8 cellular contexts compared by ENCODE assay signal in the genomic region with DNA sequence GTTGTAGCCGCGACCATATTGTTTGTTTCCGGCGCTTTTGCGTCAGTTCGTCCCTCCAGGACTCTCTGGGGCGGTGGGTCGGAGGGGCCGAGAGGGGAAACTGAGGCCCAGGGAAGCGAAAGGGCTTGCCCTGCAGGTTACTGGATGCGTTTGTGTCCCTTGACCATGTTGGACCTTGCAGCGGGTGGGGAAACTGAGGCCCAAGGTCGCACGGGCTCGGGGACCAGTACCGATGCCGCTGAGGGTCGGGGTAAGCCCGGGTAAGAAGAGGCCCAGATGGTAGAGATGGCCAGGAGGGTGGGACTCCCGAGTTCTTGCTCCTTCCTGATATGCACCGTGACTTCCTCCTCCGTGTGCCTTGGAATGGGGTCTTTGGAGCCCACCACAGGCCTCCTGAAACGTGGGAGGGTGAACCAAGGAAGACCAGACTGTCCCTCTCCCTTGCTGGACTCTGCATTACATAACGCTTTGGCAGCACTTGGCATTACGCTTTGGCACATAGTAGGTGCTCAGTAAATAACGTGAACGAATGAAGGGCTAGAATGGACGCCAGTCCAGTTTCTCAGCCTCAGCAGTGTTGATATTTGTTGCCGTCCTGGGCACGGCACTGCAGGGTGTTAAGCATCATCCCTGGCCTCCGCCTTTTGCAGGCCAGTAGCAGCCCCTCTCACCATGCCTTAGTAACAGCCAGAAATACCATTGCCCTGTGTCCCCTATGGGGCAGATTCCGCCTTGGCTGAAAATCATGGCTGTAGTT. TPM values are rescaled to one million over a fixed set of nuclear protein-coding genes. Genes with fewer than 3 reads are reported as not detected.
DNase-seq lines count a peak whose midpoint lies in the region; ATAC-seq and TF ChIP-seq lines count a peak whose summit lies in the region.

No MANE protein-coding gene starts in this region.

- H3K79me2 ChIP-seq in GM23248 (ENCODE audit: insufficient read depth) (peaks cover 77% of the 10 kb centered on the region), fibroblast of lung (ENCODE audit: control insufficient read depth, insufficient read depth, low read length) (peaks cover 62% of the 10 kb centered on the region)

- H3K36me3 ChIP-seq in GM23248 (ENCODE audit: low read depth) (no peaks in the 10 kb centered on the region; the same call in 1 of the 2 replicates), fibroblast of lung (ENCODE audit: control insufficient read depth, insufficient read depth, low read length) (no peaks in the 10 kb centered on the region), sigmoid colon (no peaks in the 10 kb centered on the region)

- peaks cover 12% of the 10 kb centered on the region for H3F3A ChIP-seq in GM23248 (ENCODE audit: insufficient read depth)

- H3K4me3 ChIP-seq in GM23248 (peak overlapping the region; percentile 80), fibroblast of lung (replicated peaks in 1 of 4; ENCODE audit: control extremely low read depth in 1 of 4, insufficient read depth in 1 of 4, low read depth in 3 of 4, low read length in 4 of 4) (peak overlapping the region; percentile 58 to 96 (median 86)), sigmoid colon (peak overlapping the region; percentile 47 to 81 (median 74))

- in situ Hi-C loops in GM23248 (cut with MboI): no loop called here

- H3K4me1 ChIP-seq in GM23248 (ENCODE audit: insufficient read depth): peaks cover 30% of the 10 kb centered on the region
- H3K4me1 ChIP-seq in fibroblast of lung (ENCODE audit: control insufficient read depth, extremely low read depth, insufficient read depth, low read length): peaks cover 5% of the 10 kb centered on the region
- H3K4me1 ChIP-seq in sigmoid colon: peaks cover 0 to 40% (median 38%) of the 10 kb centered on the region in 4 donors

- 9% methylated on average over 29 to 32 of the region's 32 CpGs for WGBS in GM23248 (ENCODE audit: low coverage in 1 of 2, low lambda C conversion rate in 2 of 2, missing lambda C conversion rate in 2 of 2), 2 experiments
- 5 to 10% methylated on average over 32 of the region's 32 CpGs for WGBS in sigmoid colon, 2 donors

- intact Hi-C loops in sigmoid colon (cut with DNase I): loop anchor here (2.0 to 5.0 kb wide), 3 partner anchors 76 to 234 kb away; partner anchors contain the start of genes TNFAIP8L1 and YJU2

- no peak for TF ChIP-seq EP300 in sigmoid colon (IDR thresholded peaks at IDR 0.05)

- H3K9me2 ChIP-seq in GM23248 (ENCODE audit: insufficient read depth): no peaks in the 10 kb centered on the region

- ATAC-seq in GM21423 (IDR thresholded peaks at IDR 0.05; ENCODE audit: unreplicated experiment): no peak

- H4K20me1 ChIP-seq in GM23248 (ENCODE audit: insufficient read depth) (no peaks in the 10 kb centered on the region), fibroblast of lung (ENCODE audit: control insufficient read depth, extremely low read depth, insufficient read depth, low read length) (no peaks in the 10 kb centered on the region)

- peak overlapping the region; percentile 78 for H2AFZ ChIP-seq in GM23248
- H2AFZ ChIP-seq in fibroblast of lung (ENCODE audit: low read length): peak overlapping the region; percentile 69

- no peak for TF ChIP-seq POLR2A in sigmoid colon (IDR thresholded peaks at IDR 0.05)

- peak overlapping the region; percentile 91 for H3K9ac ChIP-seq in GM23248
- peak overlapping the region; percentile 79 for H3K9ac ChIP-seq in fibroblast of lung (ENCODE audit: insufficient read depth, low read length)

- peak; percentile 37 for DNase-seq in GM23248
- DNase-seq in RKO (ENCODE audit: low spot score): peak; percentile 54
- no peak for DNase-seq in fibroblast of lung (ENCODE audit: low read depth in 2 of 2)
- no peak for DNase-seq in sigmoid colon
- no peak for DNase-seq in SKM-1 (lab: John Stamatoyannopoulos, UW; ENCODE audit: unreplicated experiment)
- no peak for DNase-seq in globus pallidus (ENCODE audit: low spot score)
- DNase-seq in GF-D8 (lab: John Stamatoyannopoulos, UW): no peak

- H3K27ac ChIP-seq in GM23248 (peak overlapping the region; percentile 5; the same call in 1 of the 2 replicates), fibroblast of lung (ENCODE audit: insufficient read depth, low read length) (peak overlapping the region; percentile 86), sigmoid colon (peak overlapping the region; percentile 91 to 94 (median 92))

- H3K9me3 ChIP-seq in GM23248 (ENCODE audit: low read depth): no peaks in the 10 kb centered on the region
- H3K9me3 ChIP-seq in fibroblast of lung (ENCODE audit: control insufficient read depth, insufficient read depth, low read depth, low read length): no peaks in the 10 kb centered on the region
- H3K9me3 ChIP-seq in sigmoid colon: no peaks in the 10 kb centered on the region

- H3K27me3 ChIP-seq in GM23248 (replicated peaks; ENCODE audit: insufficient read depth) (no peaks in the 10 kb centered on the region), fibroblast of lung (ENCODE audit: control insufficient read depth, insufficient read depth, low read length) (no peaks in the 10 kb centered on the region), sigmoid colon (no peaks in the 10 kb centered on the region)

- no peak for TF ChIP-seq CTCF in fibroblast of lung (conservative IDR thresholded peaks at IDR 0.05 in 1 of 2, IDR thresholded peaks at IDR 0.05 in 1 of 2; ENCODE audit: low read depth in 1 of 2, low read length in 2 of 2)
- no peak for TF ChIP-seq CTCF in sigmoid colon (IDR thresholded peaks at IDR 0.05)

- H3K4me2 ChIP-seq in GM23248 (ENCODE audit: unreplicated experiment) (peak overlapping the region; percentile 90), fibroblast of lung (ENCODE audit: extremely low read depth, insufficient read depth, low read length) (peak overlapping the region; percentile 99)

RNA-seq across cellular contexts. Expression of gene CHAF1A, which starts 0.7 kb away (rescaled TPM):
- 9.1 and 11.6 TPM in 2 replicates for total RNA-seq in GM23248 (2014; rRNA removed; shearing (Covaris generic))
- polyA plus RNA-seq in GM23248 (2016; fragmentation: Nextera tagmentation; extraction: Ambion mirVana) (11.9 and 12.6 TPM in 2 replicates), fibroblast of lung (5.9 and 15.4 TPM in 2 replicates), sigmoid colon (10 to 100 TPM in 2 of 3 donors, 1 to 10 TPM in 1; 5.4 to 19.1 (median 10.6) TPM)
- total RNA-seq in fibroblast of lung (3.9 and 5.9 TPM in 2 replicates), sigmoid colon (1 to 10 TPM; 3.6 to 5.5 (median 4.1) TPM)
- 7.6 and 23.4 TPM in 2 replicates for polyA plus RNA-seq in fibroblast of lung (2012)
- 15.6 and 24.9 TPM in 2 replicates for polyA minus RNA-seq in fibroblast of lung (ENCODE audit: low replicate concordance)

RNA-seq across cellular contexts. Expression of gene SH3GL1, which starts 2.8 kb away (rescaled TPM):
- total RNA-seq in GM23248 (2014; rRNA removed; shearing (Covaris generic)): 114 and 141 TPM in 2 replicates
- polyA plus RNA-seq in GM23248 (2016; fragmentation: Nextera tagmentation; extraction: Ambion mirVana) (151 and 159 TPM in 2 replicates), fibroblast of lung (44.9 and 58.7 TPM in 2 replicates), sigmoid colon (10 to 100 TPM; 37.9 to 47.4 (median 45.0) TPM)
- total RNA-seq in fibroblast of lung (20.3 and 23.9 TPM in 2 replicates), sigmoid colon (10 to 100 TPM; 28.5 to 33.9 (median 32.2) TPM)
- polyA plus RNA-seq in fibroblast of lung (2012): 92.8 and 124 TPM in 2 replicates
- polyA minus RNA-seq in fibroblast of lung (ENCODE audit: low replicate concordance): 77.1 and 80.1 TPM in 2 replicates

RNA-seq across cellular contexts. Expression of gene UBXN6, which starts 54.4 kb away (rescaled TPM):
- 113 and 118 TPM in 2 replicates for total RNA-seq in GM23248 (2014; rRNA removed; shearing (Covaris generic))
- 45.8 and 48.8 TPM in 2 replicates for polyA plus RNA-seq in GM23248 (2016; fragmentation: Nextera tagmentation; extraction: Ambion mirVana)
- total RNA-seq in fibroblast of lung: 98.9 and 114 TPM in 2 replicates
- 49.1 and 53.3 TPM in 2 replicates for polyA plus RNA-seq in fibroblast of lung
- 94.5 and 117 TPM in 2 replicates for polyA plus RNA-seq in fibroblast of lung (2012)
- 61.1 and 64.1 TPM in 2 replicates for polyA minus RNA-seq in fibroblast of lung (ENCODE audit: low replicate concordance)
- total RNA-seq in sigmoid colon: 100 to 1,000 TPM in 1 of 4 donors, 10 to 100 TPM in 3; 47.1 to 103 (median 62.7) TPM
- polyA plus RNA-seq in sigmoid colon: 100 to 1,000 TPM in 2 of 3 donors, 10 to 100 TPM in 1; 96.3 to 160 (median 114) TPM

RNA-seq across cellular contexts. Expression of gene MPND, which starts 59.8 kb away (rescaled TPM):
- 3.0 and 6.2 TPM in 2 replicates for total RNA-seq in GM23248 (2014; rRNA removed; shearing (Covaris generic))
- 5.0 and 8.4 TPM in 2 replicates for polyA plus RNA-seq in GM23248 (2016; fragmentation: Nextera tagmentation; extraction: Ambion mirVana)
- 6.4 and 7.1 TPM in 2 replicates for total RNA-seq in fibroblast of lung
- polyA plus RNA-seq in fibroblast of lung: 2.7 and 3.8 TPM in 2 replicates
- 10.1 and 17.1 TPM in 2 replicates for polyA plus RNA-seq in fibroblast of lung (2012)
- 12.2 and 19.9 TPM in 2 replicates for polyA minus RNA-seq in fibroblast of lung (ENCODE audit: low replicate concordance)
- 10 to 100 TPM in 1 of 4 donors, 1 to 10 TPM in 3; 8.6 to 13.3 (median 9.3) TPM for total RNA-seq in sigmoid colon
- polyA plus RNA-seq in sigmoid colon: 10 to 100 TPM; 38.2 to 65.2 (median 60.1) TPM

Comparison
In these comparisons a context has a peak if more than half of its experiments do, and no peak if none do; other contexts are left out.
1. DNase-seq: peak in GM23248 (single experiment) and RKO (single experiment); none in fibroblast of lung (0 of 2), sigmoid colon (single experiment), SKM-1 (single experiment), globus pallidus (single experiment) and GF-D8 (single experiment).
2. H3K27ac ChIP-seq: peak in every context shown above with its lines; median percentile 92 in sigmoid colon; 86 in fibroblast of lung; 5 in GM23248.
3. Peak in every context shown above with its lines, with median percentiles within 50 percentile points of each other: H3K4me3 ChIP-seq.